Comparison of ENCODE assay signal across 1 cellular context in the genomic region with DNA sequence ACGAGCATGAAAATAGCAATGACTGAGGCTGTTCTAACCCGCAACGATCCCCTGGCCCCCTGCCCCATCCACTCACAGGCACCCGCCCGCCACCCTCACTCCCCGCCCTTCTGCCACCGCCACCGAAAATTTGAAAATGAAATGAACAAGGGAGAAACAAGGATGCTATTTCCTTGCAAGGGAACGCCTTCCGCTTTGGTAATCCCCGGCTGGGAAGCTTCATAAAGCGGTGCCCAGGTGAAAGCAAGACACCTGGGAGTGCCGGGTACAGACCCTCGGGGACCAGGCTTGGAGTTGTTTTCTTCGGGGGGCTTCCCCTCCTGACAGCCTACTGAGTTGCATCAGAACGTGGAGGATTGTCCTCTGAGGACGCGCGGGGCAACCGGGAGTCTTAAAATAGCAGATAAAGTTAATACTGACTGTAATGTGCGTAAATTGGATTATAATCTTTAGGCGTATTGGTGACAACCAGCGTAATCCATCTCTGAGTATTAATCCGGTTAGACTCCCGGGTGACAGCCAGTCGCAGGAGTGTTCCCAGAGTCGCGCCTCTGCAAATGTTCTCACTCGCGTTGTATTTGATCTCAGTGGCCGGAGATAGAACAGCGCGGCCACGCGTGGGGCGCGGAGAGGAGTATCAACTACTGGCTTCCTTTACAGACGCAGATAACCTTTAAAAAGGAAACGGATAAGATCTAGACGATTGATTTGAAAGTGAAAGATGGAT.
TF ChIP-seq lines count a peak whose summit lies in the region.

No MANE protein-coding gene starts in this region.

TF ChIP-seq in WTC11, 78 proteins besides CTCF, POLR2A, EP300 and RAD21 (continued from another document):
- TF ChIP-seq, protein P1, sequence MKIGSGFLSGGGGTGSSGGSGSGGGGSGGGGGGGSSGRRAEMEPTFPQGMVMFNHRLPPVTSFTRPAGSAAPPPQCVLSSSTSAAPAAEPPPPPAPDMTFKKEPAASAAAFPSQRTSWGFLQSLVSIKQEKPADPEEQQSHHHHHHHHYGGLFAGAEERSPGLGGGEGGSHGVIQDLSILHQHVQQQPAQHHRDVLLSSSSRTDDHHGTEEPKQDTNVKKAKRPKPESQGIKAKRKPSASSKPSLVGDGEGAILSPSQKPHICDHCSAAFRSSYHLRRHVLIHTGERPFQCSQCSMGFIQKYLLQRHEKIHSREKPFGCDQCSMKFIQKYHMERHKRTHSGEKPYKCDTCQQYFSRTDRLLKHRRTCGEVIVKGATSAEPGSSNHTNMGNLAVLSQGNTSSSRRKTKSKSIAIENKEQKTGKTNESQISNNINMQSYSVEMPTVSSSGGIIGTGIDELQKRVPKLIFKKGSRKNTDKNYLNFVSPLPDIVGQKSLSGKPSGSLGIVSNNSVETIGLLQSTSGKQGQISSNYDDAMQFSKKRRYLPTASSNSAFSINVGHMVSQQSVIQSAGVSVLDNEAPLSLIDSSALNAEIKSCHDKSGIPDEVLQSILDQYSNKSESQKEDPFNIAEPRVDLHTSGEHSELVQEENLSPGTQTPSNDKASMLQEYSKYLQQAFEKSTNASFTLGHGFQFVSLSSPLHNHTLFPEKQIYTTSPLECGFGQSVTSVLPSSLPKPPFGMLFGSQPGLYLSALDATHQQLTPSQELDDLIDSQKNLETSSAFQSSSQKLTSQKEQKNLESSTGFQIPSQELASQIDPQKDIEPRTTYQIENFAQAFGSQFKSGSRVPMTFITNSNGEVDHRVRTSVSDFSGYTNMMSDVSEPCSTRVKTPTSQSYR (CRISPR knock-in tag; IDR thresholded peaks at IDR 0.05), result no peak
- TF ChIP-seq RORB (CRISPR knock-in tag; IDR thresholded peaks at IDR 0.05), result no peak
TF ChIP-seq in WTC11: peak in this region for 0.
